In the genomic region with DNA sequence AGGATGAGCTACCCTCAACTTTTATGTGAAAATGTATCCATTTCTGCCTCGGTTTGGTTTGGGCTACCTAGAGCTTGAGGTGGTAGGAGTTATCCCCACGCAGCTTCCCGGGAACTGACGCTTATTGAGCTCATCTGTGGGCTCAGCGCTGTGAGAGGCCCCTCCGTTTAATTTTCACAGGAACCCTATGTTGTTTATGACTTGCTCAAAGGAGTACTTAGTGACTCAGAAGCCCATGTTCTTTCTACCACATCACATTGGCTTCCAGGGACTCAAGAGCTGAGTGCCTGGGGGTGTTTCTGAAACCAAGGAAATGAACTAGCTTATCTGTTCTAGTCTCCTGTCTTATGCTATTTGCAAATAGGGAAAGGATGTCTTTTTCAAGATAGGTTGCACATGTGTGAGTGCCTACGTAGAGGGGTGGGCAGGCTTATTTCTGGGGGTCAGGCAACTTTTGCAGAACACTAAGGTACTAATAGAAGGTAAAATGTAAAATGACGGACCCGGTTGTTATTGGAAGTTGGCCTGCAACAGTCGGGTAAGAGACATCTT, we compare ENCODE assay signal across 12 cellular contexts. TPM values are rescaled to one million over a fixed set of nuclear protein-coding genes. Genes with fewer than 3 reads are reported as not detected.
DNase-seq lines count a peak whose midpoint lies in the region; ATAC-seq, FAIRE-seq and TF ChIP-seq lines count a peak whose summit lies in the region.
"Had no signal": no experiment of that assay in that cellular context is flagged by ENCODE, and none has a peak within 500 bp of the region (broad histone marks: within the 10 kb centered on the region; RNA-seq: fewer than 3 reads in every experiment).

No MANE protein-coding gene starts in this region.

- H3K4me1 ChIP-seq in astrocyte (ENCODE audit: insufficient read depth, low read length): peaks cover 30% of the 10 kb centered on the region
- H3K4me1 ChIP-seq in spleen: no peaks in the 10 kb centered on the region

- no peak overlapping the region for H2AFZ ChIP-seq in astrocyte (ENCODE audit: low read depth, low read length)

- peak overlapping the region; percentile 27 for H3K4me2 ChIP-seq in astrocyte (ENCODE audit: low read length)

- H3K9ac ChIP-seq in astrocyte (ENCODE audit: low read length): peak overlapping the region; percentile 58

- no peak for ATAC-seq in GM21717 (IDR thresholded peaks at IDR 0.05; ENCODE audit: unreplicated experiment)
- ATAC-seq in HG02759 (IDR thresholded peaks at IDR 0.05; ENCODE audit: unreplicated experiment): no peak
- no peak for ATAC-seq in HG03039 (IDR thresholded peaks at IDR 0.05; ENCODE audit: unreplicated experiment)

- FAIRE-seq in astrocyte (lab: Jason Lieb, UNC): peak; percentile 29

- H3K27me3 ChIP-seq in astrocyte (ENCODE audit: insufficient read depth, low read length) (no peaks in the 10 kb centered on the region), spleen (replicated peaks in 1 of 7) (no peaks in the 10 kb centered on the region)

- DNase-seq in CD1c-positive myeloid dendritic cell (ENCODE audit: extremely low spot score) (peak; percentile 54), OCI-M1 (lab: John Stamatoyannopoulos, UW) (peak; percentile 27), astrocyte (ENCODE audit: low read depth) (peak; percentile 82), spleen (peak; percentile 15), ureter (ENCODE audit: low spot score) (no peak)
- DNase-seq: DMS53, Karpas-422, RPMI8226 had no signal

- TF ChIP-seq CTCF in astrocyte (IDR thresholded peaks at IDR 0.05; ENCODE audit: insufficient read depth, low read depth, low read length) (no peak), spleen (IDR thresholded peaks at IDR 0.05 in 8 of 11, conservative IDR thresholded peaks at IDR 0.05 in 3 of 11) (no peak)

- H3K27ac Mint-ChIP-seq in astrocyte (ENCODE audit: unreplicated experiment): no peak overlapping the region
- H3K27ac Mint-ChIP-seq: type B pancreatic cell had no signal

- H3K36me3 ChIP-seq in astrocyte (ENCODE audit: insufficient read depth, low read length) (peaks cover 43% of the 10 kb centered on the region), spleen (no peaks in the 10 kb centered on the region)

- peaks cover 4% of the 10 kb centered on the region for H3K9me3 Mint-ChIP-seq in astrocyte (ENCODE audit: unreplicated experiment)
- H3K9me3 Mint-ChIP-seq: type B pancreatic cell had no signal

- H3K27ac ChIP-seq in astrocyte (ENCODE audit: low read depth, low read length): peak overlapping the region; percentile 73
- H3K27ac ChIP-seq in spleen: no peak overlapping the region

- H3K4me3 Mint-ChIP-seq in astrocyte (ENCODE audit: unreplicated experiment): no peak overlapping the region
- H3K4me3 Mint-ChIP-seq: type B pancreatic cell had no signal

- no peaks in the 10 kb centered on the region for H3K27me3 Mint-ChIP-seq in astrocyte (ENCODE audit: low read depth, unreplicated experiment)
- H3K27me3 Mint-ChIP-seq: type B pancreatic cell had no signal

- no peak overlapping the region for H3K4me3 ChIP-seq in astrocyte (ENCODE audit: insufficient read depth, low read depth, low read length)
- no peak overlapping the region for H3K4me3 ChIP-seq in spleen

- H3K4me1 Mint-ChIP-seq in astrocyte (ENCODE audit: low read depth, unreplicated experiment): peaks cover 40% of the 10 kb centered on the region

- peaks cover 46% of the 10 kb centered on the region for H3K36me3 Mint-ChIP-seq in astrocyte (ENCODE audit: low read depth, unreplicated experiment)
- H3K36me3 Mint-ChIP-seq: type B pancreatic cell had no signal

- no peaks in the 10 kb centered on the region for H3K9me3 ChIP-seq in astrocyte (ENCODE audit: insufficient read depth, low read depth, low read length)
- H3K9me3 ChIP-seq in spleen: no peaks in the 10 kb centered on the region

- intact Hi-C loops in spleen (cut with DNase I; ENCODE audit: low total_unique reads): no loop called here

- 80 to 83% (median 82%) methylated on average over 10 of the region's 10 CpGs for WGBS in spleen, 5 donors

- H3K79me2 ChIP-seq in astrocyte (ENCODE audit: insufficient read depth, low read length): peaks cover 86% of the 10 kb centered on the region

- H4K20me1 ChIP-seq in astrocyte (ENCODE audit: insufficient read depth, low read length): peaks cover 47% of the 10 kb centered on the region

- TF ChIP-seq POLR2A in spleen (IDR thresholded peaks at IDR 0.05): no peak

RNA-seq across cellular contexts. Expression of a gene that starts 40.5 kb away (rescaled TPM):
- total RNA-seq in astrocyte (357 and 471 TPM in 2 replicates), spleen (10 to 100 TPM; 18.6 to 50.8 (median 36.4) TPM), ureter (215 TPM)
- polyA plus RNA-seq in spleen: 1 to 10 TPM; 1.9 to 4.6 (median 2.2) TPM
